ENCODE assay signal across 8 cellular contexts in the genomic region with DNA sequence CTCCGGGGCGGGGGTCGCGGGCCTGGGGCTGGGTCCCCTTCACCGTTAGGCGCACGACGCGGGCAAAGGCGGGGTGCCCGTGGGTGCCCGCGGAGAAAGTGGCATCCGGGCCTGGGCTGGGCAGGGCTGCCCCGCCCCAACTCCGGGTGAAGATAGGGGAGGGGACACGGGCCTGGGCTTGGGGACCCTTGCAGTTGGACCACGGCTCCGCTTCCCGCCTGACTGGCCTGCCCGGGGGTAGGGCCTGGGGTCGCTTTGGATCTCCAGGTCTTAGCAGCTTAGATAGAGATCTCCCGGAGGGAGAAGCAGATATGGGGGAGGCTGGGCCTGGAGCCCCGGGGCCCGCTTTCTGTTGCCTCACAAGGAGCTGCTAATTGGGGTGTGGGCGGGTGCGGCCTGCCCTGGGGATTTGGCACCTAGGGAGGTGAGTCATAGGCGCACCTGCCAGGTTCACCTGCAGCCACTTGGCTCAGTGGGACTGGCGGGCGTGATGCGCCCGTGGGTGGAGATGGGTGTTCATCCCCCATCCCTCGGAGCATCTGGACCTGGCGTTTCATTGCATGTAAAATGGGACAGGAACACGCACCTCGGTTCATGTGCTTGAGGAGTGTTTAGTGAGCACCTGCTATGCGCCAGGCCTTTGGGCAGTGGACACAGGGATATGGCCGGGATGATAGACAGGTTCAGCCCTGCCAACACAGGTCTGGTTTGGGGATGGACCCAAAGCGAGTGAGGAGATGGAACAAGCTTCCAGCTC. TPM values are rescaled to one million over a fixed set of nuclear protein-coding genes. Genes with fewer than 3 reads are reported as not detected.
A peak's percentile ranks its signal among the peaks of the same experiment; 100 is the strongest.
DNase-seq lines count a peak whose midpoint lies in the region; ATAC-seq and TF ChIP-seq lines count a peak whose summit lies in the region.

No MANE protein-coding gene starts in this region.

- no peak for TF ChIP-seq POLR2A in GM18505 (IDR thresholded peaks at IDR 0.05; ENCODE audit: borderline replicate concordance, extremely low read depth, insufficient read depth, insufficient read length)

- H3K4me1 Mint-ChIP-seq in activated B cell treated with CpG ODN at 0.5 μM for 24 hours, result peaks cover 38% of the 10 kb centered on the region
- H3K4me1 Mint-ChIP-seq in naive thymus-derived CD8-positive, alpha-beta T cell, result peaks cover 25 to 53% (median 46%) of the 10 kb centered on the region in 4 donors
- peaks cover 20% of the 10 kb centered on the region for H3K4me1 Mint-ChIP-seq in type B pancreatic cell (ENCODE audit: unreplicated experiment)

- intact Hi-C loops in activated B cell treated with CpG ODN at 0.5 μM for 24 hours (cut with micrococcal nuclease) (loop anchor here (1.0 kb wide), 4 partner anchors 27 to 56 kb away; partner anchors contain the start of gene FCHO1), dorsolateral prefrontal cortex (cut with DNase I) (loop anchor here in 1 of 2 donors (2.0 to 5.0 kb wide), 2 partner anchors 33 to 47 kb away; no protein-coding TSS in a partner anchor)

- peak overlapping the region; percentile 67 to 98 (median 92) for H3K4me3 ChIP-seq in dorsolateral prefrontal cortex

- H3K27ac ChIP-seq in dorsolateral prefrontal cortex, result peak overlapping the region in 56 of 59 donors; percentile 21 to 91 (median 75)

- H3K36me3 Mint-ChIP-seq in activated B cell treated with CpG ODN at 0.5 μM for 24 hours (ENCODE audit: low read depth) (peaks cover 36% of the 10 kb centered on the region), type B pancreatic cell (no peaks in the 10 kb centered on the region)
- H3K36me3 Mint-ChIP-seq in naive thymus-derived CD8-positive, alpha-beta T cell, result peaks cover 0 to 12% (median 0%) of the 10 kb centered on the region in 3 donors

- TF ChIP-seq CTCF in activated B cell treated with CpG ODN at 0.5 μM for 24 hours (IDR thresholded peaks at IDR 0.05), result no peak
- TF ChIP-seq CTCF in dorsolateral prefrontal cortex (IDR thresholded peaks at IDR 0.05 in 54 of 56, conservative IDR thresholded peaks at IDR 0.05 in 2 of 56; ENCODE audit: low read depth in 1 of 56, partially characterized antibody in 56 of 56), result no peak
- TF ChIP-seq CTCF in type B pancreatic cell (conservative IDR thresholded peaks at IDR 0.05), result no peak

- POLR2A ChIA-PET in activated B cell treated with CpG ODN at 0.5 μM for 24 hours (lab: Charles Lee), result interaction anchor here (0.5 to 4.0 kb wide), 12 partner anchors 9 to 144 kb away, joined by 3 to 29 read pairs (median 6); partner anchors contain the start of genes FCHO1, JAK3 and RPL18A
- POLR2A ChIA-PET in naive thymus-derived CD8-positive, alpha-beta T cell (lab: Charles Lee), result interaction anchor here (0.7 to 2.4 kb wide), 10 partner anchors 10 to 140 kb away, joined by 3 to 15 read pairs (median 4); partner anchors contain the start of genes FCHO1, JAK3 and RPL18A

- CTCF ChIA-PET in activated B cell treated with CpG ODN at 0.5 μM for 24 hours (lab: Charles Lee), result interaction anchor here (0.9 to 2.9 kb wide), 6 partner anchors 17 to 140 kb away, joined by 3 to 14 read pairs (median 5); partner anchors contain the start of gene RPL18A

- H3K27me3 ChIP-seq in dorsolateral prefrontal cortex, result no peaks in the 10 kb centered on the region

- no peaks in the 10 kb centered on the region for H3K27me3 Mint-ChIP-seq in activated B cell treated with CpG ODN at 0.5 μM for 24 hours
- H3K27me3 Mint-ChIP-seq in naive thymus-derived CD8-positive, alpha-beta T cell, result no peaks in the 10 kb centered on the region
- no peaks in the 10 kb centered on the region for H3K27me3 Mint-ChIP-seq in type B pancreatic cell

- H3K4me3 Mint-ChIP-seq in activated B cell treated with CpG ODN at 0.5 μM for 24 hours (peak overlapping the region; percentile 89), type B pancreatic cell (peak overlapping the region; percentile 90)
- peak overlapping the region; percentile 81 to 95 (median 87) for H3K4me3 Mint-ChIP-seq in naive thymus-derived CD8-positive, alpha-beta T cell

- H3K27ac Mint-ChIP-seq in activated B cell treated with CpG ODN at 0.5 μM for 24 hours (peak overlapping the region; percentile 51), type B pancreatic cell (peak overlapping the region; percentile 56)
- peak overlapping the region; percentile 70 to 95 (median 78) for H3K27ac Mint-ChIP-seq in naive thymus-derived CD8-positive, alpha-beta T cell

- peak; percentile 20 for ATAC-seq in GM18505 (IDR thresholded peaks at IDR 0.05; ENCODE audit: unreplicated experiment)
- peak; percentile 35 for ATAC-seq in HG03045 (IDR thresholded peaks at IDR 0.05; ENCODE audit: unreplicated experiment)
- peak; percentile 48 for ATAC-seq in activated B cell treated with CpG ODN at 0.5 μM for 24 hours (ENCODE audit: low read depth)
- ATAC-seq in naive thymus-derived CD8-positive, alpha-beta T cell, result peak; percentile 44 to 64

- no peak for DNase-seq in activated B cell treated with CpG ODN at 0.5 μM for 24 hours
- peak in 4 of 10 donors; percentile 32 to 65 (median 49) for DNase-seq in dorsolateral prefrontal cortex
- DNase-seq in naive thymus-derived CD8-positive, alpha-beta T cell, result peak in 5 of 10 donors; percentile 4 to 22 (median 9)
- no peak for DNase-seq in type B pancreatic cell (ENCODE audit: extremely low spot score, unreplicated experiment)
- DNase-seq in NCI-H1930 (lab: John Stamatoyannopoulos, UW), result no peak
- no peak for DNase-seq in NOMO-1 treated with dmso at 0.1 percent for 144 hours (lab: John Stamatoyannopoulos, UW; ENCODE audit: unreplicated experiment)

- H3K9me3 Mint-ChIP-seq in activated B cell treated with CpG ODN at 0.5 μM for 24 hours (no peaks in the 10 kb centered on the region), type B pancreatic cell (no peaks in the 10 kb centered on the region)
- H3K9me3 Mint-ChIP-seq in naive thymus-derived CD8-positive, alpha-beta T cell, result no peaks in the 10 kb centered on the region

RNA-seq across cellular contexts. Expression of gene MAP1S, which starts 0.6 kb away (rescaled TPM):
- total RNA-seq in activated B cell treated with CpG ODN at 0.5 μM for 24 hours (65.6 and 80.5 TPM in 2 replicates), dorsolateral prefrontal cortex (100 to 1,000 TPM in 116 of 120 experiments, 10 to 100 TPM in 4; 88.0 to 219 (median 156) TPM), type B pancreatic cell (ENCODE audit: low replicate concordance) (87.1 and 93.6 TPM in 2 replicates)
- 10 to 100 TPM; 50.1 to 54.2 TPM for total RNA-seq in naive thymus-derived CD8-positive, alpha-beta T cell
- 10 to 100 TPM; 13.8 to 40.0 (median 18.7) TPM for polyA plus RNA-seq in naive thymus-derived CD8-positive, alpha-beta T cell

RNA-seq across cellular contexts. Expression of gene FCHO1, which starts 31.4 kb away (rescaled TPM):
- total RNA-seq in activated B cell treated with CpG ODN at 0.5 μM for 24 hours (81.8 and 103 TPM in 2 replicates), dorsolateral prefrontal cortex (100 to 1,000 TPM in 21 of 120 experiments, 10 to 100 TPM in 99; 39.4 to 173 (median 76.8) TPM), type B pancreatic cell (ENCODE audit: low replicate concordance) (2.5 and 4.4 TPM in 2 replicates)
- total RNA-seq in naive thymus-derived CD8-positive, alpha-beta T cell, result 10 to 100 TPM; 94.1 to 99.7 TPM
- 10 to 100 TPM; 11.2 to 31.8 (median 16.4) TPM for polyA plus RNA-seq in naive thymus-derived CD8-positive, alpha-beta T cell

RNA-seq across cellular contexts. Expression of gene UNC13A, which starts 31.8 kb away (rescaled TPM):
- 0.02 and 0.04 TPM in 2 replicates for total RNA-seq in activated B cell treated with CpG ODN at 0.5 μM for 24 hours
- total RNA-seq in dorsolateral prefrontal cortex, result 100 to 1,000 TPM in 114 of 120 experiments, 10 to 100 TPM in 6; 49.4 to 256 (median 166) TPM
- total RNA-seq in naive thymus-derived CD8-positive, alpha-beta T cell, result under 1 TPM; 0.03 to 0.10 TPM
- under 1 TPM in 2 of 3 donors, not detected in 1; 0.01 to 0.06 TPM for polyA plus RNA-seq in naive thymus-derived CD8-positive, alpha-beta T cell
- total RNA-seq in type B pancreatic cell (ENCODE audit: low replicate concordance), result 4.3 and 6.2 TPM in 2 replicates
